ENCODE assay signal across 25 cellular contexts in genomic region chr7:102849538-102849937, GRCh38.
"Had no signal": no experiment of that assay in that cellular context is flagged by ENCODE, and none has a peak within 500 bp of the region (broad histone marks: within the 10 kb centered on the region; RNA-seq: fewer than 3 reads in every experiment).

No MANE protein-coding gene starts in this region.

- H3K4me1 Mint-ChIP-seq: activated CD4-positive, alpha-beta T cell treated with anti-CD3 and anti-CD28 coated beads, Interleukin-2, amount 10 ng/mL, durations not matched to agents 7 days and 5 days; activated T-helper 17 cell treated with anti-CD3 and anti-CD28 coated beads, Interleukin-2, amount 50 U/mL, for 72 hours; brain; central memory CD8-positive, alpha-beta T cell; T-helper 17 cell had no signal

- H3K4me1 ChIP-seq: Peyer's patch, SJCRH30 had no signal

- H3K9me3 ChIP-seq: Peyer's patch had no signal

- H3K27ac Mint-ChIP-seq: activated CD4-positive, alpha-beta memory T cell treated with anti-CD3 and anti-CD28 coated beads, Interleukin-2, amount 10 ng/mL, durations not matched to agents 7 days and 5 days; activated CD4-positive, alpha-beta T cell treated with anti-CD3 and anti-CD28 coated beads, Interleukin-2, amount 10 ng/mL, durations not matched to agents 7 days and 5 days; activated naive CD4-positive, alpha-beta T cell treated with anti-CD3 and anti-CD28 coated beads for 36 hours; activated naive CD8-positive, alpha-beta T cell; activated T-helper 17 cell treated with anti-CD3 and anti-CD28 coated beads, Interleukin-2, amount 50 U/mL, for 72 hours; T-helper 17 cell had no signal

- H3K27me3 Mint-ChIP-seq: activated naive CD8-positive, alpha-beta T cell; activated T-helper 17 cell treated with anti-CD3 and anti-CD28 coated beads, Interleukin-2, amount 50 U/mL, for 72 hours; brain; central memory CD8-positive, alpha-beta T cell; T-helper 17 cell had no signal

- H3K27me3 ChIP-seq: Peyer's patch, SJCRH30 had no signal

- H3K4me3 ChIP-seq: Peyer's patch, SJCRH30 had no signal

- H3K4me3 Mint-ChIP-seq: activated CD4-positive, alpha-beta memory T cell treated with anti-CD3 and anti-CD28 coated beads, Interleukin-2, amount 10 ng/mL, durations not matched to agents 7 days and 5 days; activated CD4-positive, alpha-beta T cell treated with anti-CD3 and anti-CD28 coated beads, Interleukin-2, amount 10 ng/mL, durations not matched to agents 7 days and 5 days; activated naive CD4-positive, alpha-beta T cell treated with anti-CD3 and anti-CD28 coated beads for 36 hours; activated naive CD8-positive, alpha-beta T cell; activated T-helper 17 cell treated with anti-CD3 and anti-CD28 coated beads, Interleukin-2, amount 50 U/mL, for 72 hours; brain; central memory CD8-positive, alpha-beta T cell; T-helper 17 cell had no signal

- H3K36me3 ChIP-seq: Peyer's patch, SJCRH30 had no signal

- H3K9me3 Mint-ChIP-seq: activated CD4-positive, alpha-beta T cell treated with anti-CD3 and anti-CD28 coated beads, Interleukin-2, amount 10 ng/mL, durations not matched to agents 7 days and 5 days; central memory CD8-positive, alpha-beta T cell had no signal

- H3K27ac ChIP-seq: Peyer's patch, RWPE1, SJCRH30 had no signal

- ATAC-seq: activated T-helper 17 cell treated with anti-CD3 and anti-CD28 coated beads, Interleukin-2, amount 50 U/mL, for 72 hours; T-helper 17 cell had no signal

- DNase-seq: activated CD4-positive, alpha-beta memory T cell treated with anti-CD3 and anti-CD28 coated beads, Interleukin-2, amount 10 ng/mL, durations not matched to agents 7 days and 5 days; activated CD4-positive, alpha-beta T cell treated with anti-CD3 and anti-CD28 coated beads, Interleukin-2, amount 10 ng/mL, durations not matched to agents 7 days and 5 days; activated CD4-positive, CD25-positive, alpha-beta regulatory T cell; activated gamma-delta T cell; activated naive CD4-positive, alpha-beta T cell treated with anti-CD3 and anti-CD28 coated beads for 36 hours; activated T-cell treated with anti-CD3 and anti-CD28 coated beads for 4 hours; activated T-cell treated with anti-CD3 and anti-CD28 coated beads, Interleukin-2, amount 50 U/mL, for 48 hours; amygdala; Kasumi-1; KBM-7; NCI-H1092 treated with DMSO at 0.1 percent for 48 hours; NCI-H1417 treated with DMSO at 0.1 percent for 48 hours; NCI-H1694; NCI-H2029; NCI-H510A treated with DMSO at 0.1 percent for 48 hours; Peyer's patch; Right ventricle myocardium superior; SJCRH30; T-helper 17 cell; T-helper 9 cell had no signal
